In the genomic region with DNA sequence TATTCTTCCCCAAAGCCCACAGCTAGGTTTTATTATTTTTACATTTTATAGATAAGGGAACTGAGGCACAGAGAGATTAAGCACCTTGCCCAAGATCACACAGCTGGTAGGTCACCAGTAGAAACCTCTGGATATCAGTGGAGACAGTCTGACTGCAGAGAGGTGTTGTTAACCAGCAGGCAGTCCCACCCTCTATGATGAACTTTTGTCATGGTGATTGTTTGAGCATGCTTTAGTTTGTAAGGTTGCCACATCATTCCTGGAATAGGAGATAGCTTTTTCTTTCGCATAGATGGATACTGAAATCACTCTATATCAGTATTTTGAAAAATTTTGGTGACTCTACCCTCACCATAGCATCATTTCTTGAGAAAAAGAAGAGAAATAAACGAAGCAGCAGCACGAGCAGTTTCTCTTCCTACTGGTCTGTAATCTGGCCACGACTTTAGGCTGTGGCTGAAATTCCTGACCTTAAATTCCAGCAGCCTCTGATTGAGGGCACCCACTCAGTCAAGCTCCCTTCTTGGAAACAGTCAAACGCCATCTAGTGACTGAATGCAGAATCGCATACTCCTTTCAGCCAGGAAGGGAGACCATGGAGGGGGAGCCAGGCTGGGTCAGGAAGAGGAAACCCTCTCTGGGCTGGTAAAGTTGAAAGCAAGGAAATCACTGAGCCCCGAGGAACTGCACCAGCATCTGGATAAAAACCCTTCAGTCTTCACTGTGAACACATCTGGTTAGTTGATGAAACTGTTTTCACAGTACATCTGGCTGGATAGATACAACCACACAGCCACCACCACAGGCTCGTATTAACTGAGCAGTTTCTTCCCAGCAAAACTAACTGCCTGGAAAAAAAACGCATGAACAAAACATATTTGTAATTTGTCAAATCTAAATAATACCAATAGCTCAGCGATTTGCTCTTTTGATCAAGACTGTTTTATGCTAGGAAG, we compare ENCODE assay signal across 8 cellular contexts.
A peak's percentile ranks its signal among the peaks of the same experiment; 100 is the strongest.
DNase-seq lines count a peak whose midpoint lies in the region; ATAC-seq and TF ChIP-seq lines count a peak whose summit lies in the region.

No MANE protein-coding gene starts in this region.

- no peak for TF ChIP-seq POLR2A in prostate gland (IDR thresholded peaks at IDR 0.05)

- no peak overlapping the region for H3K9ac ChIP-seq in HUES64 (ENCODE audit: low read depth, low read length)

- H3K27ac ChIP-seq in HUES64 (ENCODE audit: low read depth, low read length) (peak overlapping the region; percentile 49; the same call in 1 of the 2 replicates), prostate gland (no peak overlapping the region)

- WGBS in HUES64, result 35% methylated on average over 9 of the region's 10 CpGs
- WGBS in prostate gland, result 29% methylated on average over 10 of the region's 10 CpGs

- peak; percentile 79 for ATAC-seq in Right ventricle myocardium superior (ENCODE audit: poor library complexity)
- ATAC-seq in HG02973 (IDR thresholded peaks at IDR 0.05; ENCODE audit: unreplicated experiment), result no peak

- intact Hi-C loops in Right ventricle myocardium superior (cut with DNase I), result no loop called here
- intact Hi-C loops in prostate gland (cut with DNase I), result loop anchor here (5.0 to 10.0 kb wide), 2 partner anchors 97 to 344 kb away; no protein-coding TSS in a partner anchor

- H3K27me3 ChIP-seq in HUES64 (ENCODE audit: insufficient read depth, low read length) (no peaks in the 10 kb centered on the region), prostate gland (replicated peaks; ENCODE audit: insufficient read depth) (no peaks in the 10 kb centered on the region)

- H3K9me3 ChIP-seq in HUES64 (ENCODE audit: insufficient read depth, low read depth, low read length) (peaks cover 8% of the 10 kb centered on the region), prostate gland (no peaks in the 10 kb centered on the region)

- in situ Hi-C loops in SK-MEL-5 (cut with HindIII; ENCODE audit: low pct_unique_long_range_greater_than_20kb, low sequenced_read_pairs), result no loop called here

- H3K4me3 ChIP-seq in HUES64 (ENCODE audit: low read length) (no peak overlapping the region), prostate gland (no peak overlapping the region)

- H3K4me1 ChIP-seq in HUES64 (ENCODE audit: insufficient read depth, low read length) (peaks cover 6% of the 10 kb centered on the region), prostate gland (replicated peaks) (no peaks in the 10 kb centered on the region)

- peak; percentile 33 to 75 (median 57) for TF ChIP-seq CTCF in prostate gland (IDR thresholded peaks at IDR 0.05)

- no peaks in the 10 kb centered on the region for H3K36me3 ChIP-seq in HUES64 (ENCODE audit: insufficient read depth, low read length)
- no peaks in the 10 kb centered on the region for H3K36me3 ChIP-seq in prostate gland

- DNase-seq in D341Med (ENCODE audit: low spot score) (peak; percentile 61), SK-MEL-5 (ENCODE audit: low read depth, low spot score) (peak; percentile 81), Right ventricle myocardium superior (no peak), prostate gland (ENCODE audit: low spot score) (peak; percentile 53), 8988T (no peak)
- peak; percentile 31 for DNase-seq in activated naive CD4-positive, alpha-beta T cell treated with anti-CD3 and anti-CD28 coated beads, Interleukin-2, amount 50 U/mL, for 16 hours

Comparison
In these comparisons a context has a peak if more than half of its experiments do, and no peak if none do; other contexts are left out.
1. DNase-seq: peak in D341Med (single experiment), SK-MEL-5 (single experiment), activated naive CD4-positive, alpha-beta T cell treated with anti-CD3 and anti-CD28 coated beads, Interleukin-2, amount 50 U/mL, for 16 hours (single experiment) and prostate gland (single experiment); none in Right ventricle myocardium superior (single experiment) and 8988T (single experiment).